In genomic region chr9:98080780-98081179, GRCh38 we compare ENCODE assay signal across 11 cellular contexts. TPM values are rescaled to one million over a fixed set of nuclear protein-coding genes. Genes with fewer than 3 reads are reported as not detected.
DNase-seq lines count a peak whose midpoint lies in the region; ATAC-seq, FAIRE-seq and TF ChIP-seq lines count a peak whose summit lies in the region.
"Had no signal": no experiment of that assay in that cellular context is flagged by ENCODE, and none has a peak within 500 bp of the region (broad histone marks: within the 10 kb centered on the region; RNA-seq: fewer than 3 reads in every experiment).

No MANE protein-coding gene starts in this region.

- peak overlapping the region; percentile 57 to 93 for H3K27ac Mint-ChIP-seq in activated naive CD4-positive, alpha-beta T cell treated with anti-CD3 and anti-CD28 coated beads, Interleukin-2, amount 50 U/mL, for 72 hours
- peak overlapping the region; percentile 95 for H3K27ac Mint-ChIP-seq in activated T-helper 17 cell treated with anti-CD3 and anti-CD28 coated beads, Interleukin-2, amount 50 U/mL, for 72 hours
- peak overlapping the region; percentile 88 to 91 for H3K27ac Mint-ChIP-seq in stimulated activated naive CD8-positive, alpha-beta T cell treated with anti-CD3 and anti-CD28 coated beads, Interleukin-15, amount 100 ng/mL, for 72 hours

- H2AFZ ChIP-seq in keratinocyte (ENCODE audit: control insufficient read depth, low read length) = no peak overlapping the region

- no peaks in the 10 kb centered on the region for H3K9me3 Mint-ChIP-seq in activated naive CD4-positive, alpha-beta T cell treated with anti-CD3 and anti-CD28 coated beads, Interleukin-2, amount 50 U/mL, for 72 hours
- H3K9me3 Mint-ChIP-seq in activated T-helper 17 cell treated with anti-CD3 and anti-CD28 coated beads, Interleukin-2, amount 50 U/mL, for 72 hours = no peaks in the 10 kb centered on the region
- H3K9me3 Mint-ChIP-seq in stimulated activated naive CD8-positive, alpha-beta T cell treated with anti-CD3 and anti-CD28 coated beads, Interleukin-15, amount 100 ng/mL, for 72 hours = no peaks in the 10 kb centered on the region

- no peaks in the 10 kb centered on the region for H4K20me1 ChIP-seq in keratinocyte (ENCODE audit: control insufficient read depth, extremely low read depth, insufficient read depth, low read length)

- H3K27me3 Mint-ChIP-seq in activated T-helper 17 cell treated with anti-CD3 and anti-CD28 coated beads, Interleukin-2, amount 50 U/mL, for 72 hours = no peaks in the 10 kb centered on the region
- no peaks in the 10 kb centered on the region for H3K27me3 Mint-ChIP-seq in stimulated activated naive CD8-positive, alpha-beta T cell treated with anti-CD3 and anti-CD28 coated beads, Interleukin-15, amount 100 ng/mL, for 72 hours

- no peaks in the 10 kb centered on the region for H3K79me2 ChIP-seq in keratinocyte (ENCODE audit: control insufficient read depth, insufficient read depth, low read length)

- peaks cover 28% of the 10 kb centered on the region for H3K4me1 Mint-ChIP-seq in activated T-helper 17 cell treated with anti-CD3 and anti-CD28 coated beads, Interleukin-2, amount 50 U/mL, for 72 hours
- peaks cover 44% of the 10 kb centered on the region for H3K4me1 Mint-ChIP-seq in stimulated activated naive CD8-positive, alpha-beta T cell treated with anti-CD3 and anti-CD28 coated beads, Interleukin-15, amount 100 ng/mL, for 72 hours

- intact Hi-C loops in Right ventricle myocardium superior (cut with DNase I) = no loop called here

- peaks cover 9% of the 10 kb centered on the region for H3K4me1 ChIP-seq in keratinocyte (ENCODE audit: control insufficient read depth, extremely low read depth, insufficient read depth, low read length)
- H3K4me1 ChIP-seq: pancreas had no signal

- H3K36me3 Mint-ChIP-seq in activated naive CD4-positive, alpha-beta T cell treated with anti-CD3 and anti-CD28 coated beads, Interleukin-2, amount 50 U/mL, for 72 hours = peaks cover 5 to 26% of the 10 kb centered on the region in 2 donors
- H3K36me3 Mint-ChIP-seq in activated T-helper 17 cell treated with anti-CD3 and anti-CD28 coated beads, Interleukin-2, amount 50 U/mL, for 72 hours (ENCODE audit: low read depth) = peaks cover 91% of the 10 kb centered on the region

- no peaks in the 10 kb centered on the region for H3K9me1 ChIP-seq in keratinocyte (ENCODE audit: control insufficient read depth, extremely low read depth, insufficient read depth, low read length)

- dilution Hi-C loops in keratinocyte (cut with MboI; ENCODE audit: extremely low pct_ligation_motif_present, low sequenced_read_pairs) = no loop called here

- TF ChIP-seq CTCF in keratinocyte (optimal IDR thresholded peaks at IDR 0.05 in 1 of 3, IDR thresholded peaks at IDR 0.05 in 1 of 3, conservative IDR thresholded peaks at IDR 0.05 in 1 of 3; ENCODE audit: extremely low read depth in 1 of 3, insufficient read depth in 2 of 3, low read length in 3 of 3) = no peak

- H3K27ac ChIP-seq in keratinocyte (ENCODE audit: control insufficient read depth, insufficient read depth, low read length) = peak overlapping the region; percentile 1
- H3K27ac ChIP-seq: pancreas had no signal

- H3K4me3 Mint-ChIP-seq in activated T-helper 17 cell treated with anti-CD3 and anti-CD28 coated beads, Interleukin-2, amount 50 U/mL, for 72 hours = no peak overlapping the region
- H3K4me3 Mint-ChIP-seq in stimulated activated naive CD8-positive, alpha-beta T cell treated with anti-CD3 and anti-CD28 coated beads, Interleukin-15, amount 100 ng/mL, for 72 hours = no peak overlapping the region

- no peak overlapping the region for H3K4me3 ChIP-seq in keratinocyte (ENCODE audit: control insufficient read depth in 2 of 3, extremely low read depth in 1 of 3, insufficient read depth in 2 of 3, low read depth in 1 of 3, low read length in 3 of 3)
- H3K4me3 ChIP-seq: pancreas had no signal

- peak in 1 of 2 donors; percentile 50 for DNase-seq in activated naive CD4-positive, alpha-beta T cell treated with anti-CD3 and anti-CD28 coated beads, Interleukin-2, amount 50 U/mL, for 72 hours (ENCODE audit: low spot score in 2 of 2)
- DNase-seq in activated naive CD4-positive, alpha-beta T cell (lab: John Stamatoyannopoulos, UW) = no peak
- no peak for DNase-seq in keratinocyte (ENCODE audit: low read depth, low spot score)
- no peak for DNase-seq in stimulated activated naive CD8-positive, alpha-beta T cell treated with anti-CD3 and anti-CD28 coated beads, Interleukin-15, amount 100 ng/mL, for 72 hours
- DNase-seq in Right ventricle myocardium superior = no peak
- DNase-seq: GDM1, kidney had no signal

- no peak overlapping the region for H3K4me2 ChIP-seq in keratinocyte (ENCODE audit: control insufficient read depth, extremely low read depth, insufficient read depth, low read depth, low read length)

- no peaks in the 10 kb centered on the region for H3K27me3 ChIP-seq in keratinocyte (ENCODE audit: control insufficient read depth, extremely low read depth, insufficient read depth, low read length)
- H3K27me3 ChIP-seq: pancreas had no signal

- no peak for ATAC-seq in activated naive CD4-positive, alpha-beta T cell treated with anti-CD3 and anti-CD28 coated beads, Interleukin-2, amount 50 U/mL, for 72 hours
- ATAC-seq in activated T-helper 17 cell treated with anti-CD3 and anti-CD28 coated beads, Interleukin-2, amount 50 U/mL, for 72 hours (replicated peaks) = no peak
- no peak for ATAC-seq in stimulated activated naive CD8-positive, alpha-beta T cell treated with anti-CD3 and anti-CD28 coated beads, Interleukin-15, amount 100 ng/mL, for 72 hours
- no peak for ATAC-seq in HG03442 (IDR thresholded peaks at IDR 0.05; ENCODE audit: unreplicated experiment)
- no peak for ATAC-seq in Right ventricle myocardium superior (ENCODE audit: poor library complexity)
- no peak for ATAC-seq in HG02571 (IDR thresholded peaks at IDR 0.05; ENCODE audit: unreplicated experiment)

- no peak overlapping the region for H3K9ac ChIP-seq in keratinocyte (ENCODE audit: control insufficient read depth, extremely low read depth, insufficient read depth, low read length)

- FAIRE-seq in keratinocyte (lab: Jason Lieb, UNC) = no peak
- FAIRE-seq: kidney, pancreas had no signal

- H3K9me3 ChIP-seq in keratinocyte (ENCODE audit: control insufficient read depth, low read depth, low read length) = no peaks in the 10 kb centered on the region
- H3K9me3 ChIP-seq: pancreas had no signal

- peaks cover 27 to 49% of the 10 kb centered on the region in 2 experiments for H3K36me3 ChIP-seq in keratinocyte (ENCODE audit: control insufficient read depth in 2 of 2, extremely low read depth in 1 of 2, insufficient read depth in 2 of 2, low read length in 2 of 2)

RNA-seq across cellular contexts. Expression of gene NANS, which starts 24.2 kb away (rescaled TPM):
- total RNA-seq in activated naive CD4-positive, alpha-beta T cell treated with anti-CD3 and anti-CD28 coated beads, Interleukin-2, amount 50 U/mL, for 72 hours = 10 to 100 TPM; 55.9 to 60.0 TPM
- 10 to 100 TPM; 46.4 to 54.4 TPM for total RNA-seq in activated T-helper 17 cell treated with anti-CD3 and anti-CD28 coated beads, Interleukin-2, amount 50 U/mL, for 72 hours
- polyA plus RNA-seq in keratinocyte = 47.7 to 73.8 TPM (median 63.1 TPM) in 3 replicates
- polyA plus RNA-seq in keratinocyte (2011; ENCODE audit: low read depth) = 18.5 TPM
- 58.0 and 62.8 TPM in 2 replicates for polyA plus RNA-seq in keratinocyte (2011; cell fraction: cytosol; rRNA removed)
- polyA plus RNA-seq in keratinocyte (2011; cell fraction: nucleus; rRNA removed) = 41.0 and 45.2 TPM in 2 replicates
- polyA plus RNA-seq in keratinocyte (2012; ENCODE audit: low replicate concordance) = 56.7 and 76.0 TPM in 2 replicates
- 40.7 to 53.5 TPM (median 50.1 TPM) in 3 replicates for polyA minus RNA-seq in keratinocyte
- 30.1 TPM for polyA minus RNA-seq in keratinocyte (2011; cell fraction: cytosol; rRNA and poly(A)+ RNA removed)
- 11.8 and 15.7 TPM in 2 replicates for polyA minus RNA-seq in keratinocyte (2011; cell fraction: nucleus; rRNA and poly(A)+ RNA removed)
- 33.4 TPM for total RNA-seq in Right ventricle myocardium superior

RNA-seq across cellular contexts. Expression of gene TRIM14, which starts 38.2 kb away (rescaled TPM):
- total RNA-seq in activated naive CD4-positive, alpha-beta T cell treated with anti-CD3 and anti-CD28 coated beads, Interleukin-2, amount 50 U/mL, for 72 hours = 10 to 100 TPM; 37.3 to 59.3 TPM
- 10 to 100 TPM; 43.4 to 57.8 TPM for total RNA-seq in activated T-helper 17 cell treated with anti-CD3 and anti-CD28 coated beads, Interleukin-2, amount 50 U/mL, for 72 hours
- polyA plus RNA-seq in keratinocyte = 19.8 to 36.9 TPM (median 22.1 TPM) in 3 replicates
- 4.5 TPM for polyA plus RNA-seq in keratinocyte (2011; ENCODE audit: low read depth)
- 21.0 and 23.3 TPM in 2 replicates for polyA plus RNA-seq in keratinocyte (2011; cell fraction: cytosol; rRNA removed)
- 23.3 and 24.6 TPM in 2 replicates for polyA plus RNA-seq in keratinocyte (2011; cell fraction: nucleus; rRNA removed)
- 7.4 and 30.1 TPM in 2 replicates for polyA plus RNA-seq in keratinocyte (2012; ENCODE audit: low replicate concordance)
- 18.0 to 38.9 TPM (median 21.8 TPM) in 3 replicates for polyA minus RNA-seq in keratinocyte
- polyA minus RNA-seq in keratinocyte (2011; cell fraction: cytosol; rRNA and poly(A)+ RNA removed) = 18.8 TPM
- 9.7 and 14.8 TPM in 2 replicates for polyA minus RNA-seq in keratinocyte (2011; cell fraction: nucleus; rRNA and poly(A)+ RNA removed)
- total RNA-seq in Right ventricle myocardium superior = 4.9 TPM
